ENCODE assay signal across 8 cellular contexts in genomic region chr15:41904487-41905359, GRCh38. TPM values are rescaled to one million over a fixed set of nuclear protein-coding genes. Genes with fewer than 3 reads are reported as not detected.
DNase-seq lines count a peak whose midpoint lies in the region; ATAC-seq and TF ChIP-seq lines count a peak whose summit lies in the region.

No MANE protein-coding gene starts in this region.

- no peak overlapping the region for H2AFZ ChIP-seq in trophoblast cell (ENCODE audit: insufficient read depth, low read length, poor library complexity)

- in situ Hi-C loops in KBM-7 (cut with MboI; ENCODE audit: low pct_unique_long_range_greater_than_20kb, low sequenced_read_pairs) (no loop called here), SK-MEL-5 (cut with HindIII; ENCODE audit: low pct_unique_long_range_greater_than_20kb, low sequenced_read_pairs) (no loop called here)

- no peak overlapping the region for H3K14ac ChIP-seq in trophoblast cell (ENCODE audit: low read length)

- H3K79me2 ChIP-seq in trophoblast cell (ENCODE audit: control insufficient read depth, insufficient read depth, low read length, poor library complexity), result no peaks in the 10 kb centered on the region

- peak; percentile 14 for TF ChIP-seq CTCF in GM12801 (IDR thresholded peaks at IDR 0.05; ENCODE audit: extremely low read depth, insufficient read length)
- peak in 3 of 4 experiments; percentile 60 to 81 (median 71) for TF ChIP-seq CTCF in gastroesophageal sphincter (IDR thresholded peaks at IDR 0.05)
- TF ChIP-seq CTCF in upper lobe of right lung (IDR thresholded peaks at IDR 0.05), result peak; percentile 79

- H3K4me2 ChIP-seq in trophoblast cell (ENCODE audit: low read length), result no peak overlapping the region

- no peak overlapping the region for H3K23ac ChIP-seq in trophoblast cell (ENCODE audit: low read length)

- H3K27ac ChIP-seq in gastroesophageal sphincter, result peak overlapping the region in 1 of 4 donors; percentile 14
- no peak overlapping the region for H3K27ac ChIP-seq in trophoblast cell (ENCODE audit: low read depth, low read length)
- H3K27ac ChIP-seq in upper lobe of right lung, result no peak overlapping the region

- no peak overlapping the region for H4K8ac ChIP-seq in trophoblast cell (ENCODE audit: low read depth, low read length)

- peaks cover 0 to 15% (median 0%) of the 10 kb centered on the region in 3 donors for H3K4me1 ChIP-seq in gastroesophageal sphincter
- H3K4me1 ChIP-seq in trophoblast cell (ENCODE audit: control insufficient read depth in 1 of 2, insufficient read depth in 2 of 2, low read length in 2 of 2), result peaks cover 0 to 9% of the 10 kb centered on the region in 2 experiments
- no peaks in the 10 kb centered on the region for H3K4me1 ChIP-seq in upper lobe of right lung

- ATAC-seq in gastroesophageal sphincter (peak; percentile 56), upper lobe of right lung (peak; percentile 78), HG02571 (IDR thresholded peaks at IDR 0.05; ENCODE audit: unreplicated experiment) (no peak)

- H3K4me3 ChIP-seq in gastroesophageal sphincter (no peak overlapping the region), trophoblast cell (ENCODE audit: low read depth, low read length) (no peak overlapping the region), upper lobe of right lung (no peak overlapping the region)

- H2AK5ac ChIP-seq in trophoblast cell (ENCODE audit: low read length), result no peak overlapping the region

- H2BK12ac ChIP-seq in trophoblast cell (ENCODE audit: low read length), result no peak overlapping the region

- WGBS in gastroesophageal sphincter (ENCODE audit: low coverage in 1 of 2), 2 donors, result 8% methylated on average over 5 of the region's 14 CpGs; no CpG with 5 or more reads in 1 of the 2 donors
- no CpG with 5 or more reads among the region's 14 CpGs for WGBS in trophoblast cell (ENCODE audit: extremely low coverage, insufficient coverage, insufficient read length)

- TF ChIP-seq EP300 in gastroesophageal sphincter (IDR thresholded peaks at IDR 0.05), result no peak

- H3K4ac ChIP-seq in trophoblast cell (ENCODE audit: low read depth, low read length), result no peak overlapping the region

- no peak for TF ChIP-seq POLR2A in gastroesophageal sphincter (IDR thresholded peaks at IDR 0.05)

- no peak overlapping the region for H4K12ac ChIP-seq in trophoblast cell (ENCODE audit: low read depth, low read length)

- DNase-seq in KBM-7, result peak; percentile 84
- DNase-seq in SK-MEL-5 (ENCODE audit: low read depth, low spot score), result peak; percentile 83
- DNase-seq in activated gamma-delta T cell treated with anti-CD3 and anti-CD28 coated beads, Interleukin-2, amount 50 U/mL, for 16 hours (ENCODE audit: low read depth), result peak; percentile 56
- peak; percentile 46 to 80 for DNase-seq in trophoblast cell
- no peak for DNase-seq in upper lobe of right lung

- no peak overlapping the region for H2BK5ac ChIP-seq in trophoblast cell (ENCODE audit: low read depth, low read length, poor library complexity)

- H4K91ac ChIP-seq in trophoblast cell (ENCODE audit: low read depth, low read length), result no peak overlapping the region

- H3K36me3 ChIP-seq in gastroesophageal sphincter, result peaks cover 0 to 69% of the 10 kb centered on the region in 2 donors
- peaks cover 35 to 41% of the 10 kb centered on the region in 2 experiments for H3K36me3 ChIP-seq in trophoblast cell (ENCODE audit: control insufficient read depth in 1 of 2, insufficient read depth in 2 of 2, low read length in 2 of 2)
- H3K36me3 ChIP-seq in upper lobe of right lung, result peaks cover 58% of the 10 kb centered on the region

- intact Hi-C loops in upper lobe of right lung (cut with DNase I), result no loop called here

- no peak overlapping the region for H3K18ac ChIP-seq in trophoblast cell (ENCODE audit: low read length)

- H3K9me3 ChIP-seq in gastroesophageal sphincter, result no peaks in the 10 kb centered on the region
- peaks cover 5% of the 10 kb centered on the region for H3K9me3 ChIP-seq in trophoblast cell (ENCODE audit: insufficient read depth, low read depth, low read length)
- no peaks in the 10 kb centered on the region for H3K9me3 ChIP-seq in upper lobe of right lung

- H3K9ac ChIP-seq in trophoblast cell (ENCODE audit: low read length), result no peak overlapping the region

- no peak overlapping the region for H2BK120ac ChIP-seq in trophoblast cell (ENCODE audit: insufficient read depth, low read length, poor library complexity)

- no peaks in the 10 kb centered on the region for H3K79me1 ChIP-seq in trophoblast cell (ENCODE audit: low read length)

- H3K27me3 ChIP-seq in gastroesophageal sphincter, result no peaks in the 10 kb centered on the region
- H3K27me3 ChIP-seq in trophoblast cell (ENCODE audit: insufficient read depth, low read length), result no peaks in the 10 kb centered on the region
- H3K27me3 ChIP-seq in upper lobe of right lung, result no peaks in the 10 kb centered on the region

RNA-seq across cellular contexts. Expression of gene SPTBN5, which starts 10.9 kb away (rescaled TPM):
- total RNA-seq in SK-MEL-5 (2014; rRNA removed; shearing (Covaris generic)), result under 0.01 and 0.03 TPM in 2 replicates
- 0.02 TPM in 1 of 2 replicates, not detected in the other for polyA plus RNA-seq in SK-MEL-5 (2015; cell fraction: cytosol; rRNA removed)
- 0.33 TPM in 1 of 2 replicates, not detected in the other for polyA plus RNA-seq in SK-MEL-5 (2015; cell fraction: nucleus; rRNA removed)
- total RNA-seq in gastroesophageal sphincter (under 1 TPM; 0.13 to 0.93 (median 0.38) TPM), upper lobe of right lung (1.9 TPM)
- polyA plus RNA-seq in trophoblast cell (2013), result 0.53 and 0.55 TPM in 2 replicates

Comparison
In these comparisons a context has a peak if more than half of its experiments do, and no peak if none do; other contexts are left out.
1. CTCF ChIP-seq: peak in every context shown above with its lines; median percentile 79 in upper lobe of right lung; 71 in gastroesophageal sphincter; 14 in GM12801.